In the genomic region with DNA sequence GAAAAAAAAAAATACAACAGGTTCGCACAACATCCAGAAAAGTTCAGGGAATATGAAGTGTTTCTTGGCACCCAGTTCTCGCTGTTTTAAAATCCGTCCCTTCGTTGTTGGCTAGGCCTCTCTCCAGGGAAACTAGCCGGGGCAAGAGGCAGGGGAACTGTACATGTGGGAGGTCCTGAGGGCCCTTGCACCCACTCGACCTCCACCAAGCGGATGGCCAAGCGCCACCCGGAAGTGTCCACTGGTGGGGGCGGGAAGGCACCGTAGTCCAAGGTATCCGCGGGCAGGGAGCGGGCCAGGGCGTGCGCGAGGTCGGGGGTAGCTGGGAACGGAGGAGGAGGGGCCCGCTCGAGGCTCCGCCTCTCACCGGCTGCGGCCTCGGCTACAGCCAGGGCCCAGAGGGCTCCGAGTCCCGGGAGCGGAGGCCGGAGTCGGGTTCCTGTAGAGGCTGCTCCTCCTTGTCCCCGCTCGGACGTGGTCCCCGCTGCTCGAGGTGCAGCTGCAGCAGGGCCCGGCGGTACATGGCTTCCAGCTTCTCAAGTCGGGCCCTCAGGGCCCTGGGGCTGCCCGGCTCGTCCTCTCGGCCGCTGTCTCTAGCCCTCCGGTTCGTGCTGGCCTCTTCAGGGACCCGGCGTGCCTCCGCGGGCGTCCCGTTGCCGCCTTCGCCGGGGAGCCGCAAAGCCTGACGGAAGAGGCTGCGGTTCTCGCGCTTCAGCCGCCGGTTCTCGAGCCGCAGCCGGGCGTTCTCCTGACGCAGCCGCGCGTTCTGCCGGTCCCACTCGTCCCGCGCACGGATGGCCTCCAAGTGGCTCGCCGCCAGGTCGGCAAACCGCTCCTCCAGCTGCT, we compare ENCODE assay signal across 8 cellular contexts. TPM values are rescaled to one million over a fixed set of nuclear protein-coding genes. Genes with fewer than 3 reads are reported as not detected.
DNase-seq lines count a peak whose midpoint lies in the region; ATAC-seq and TF ChIP-seq lines count a peak whose summit lies in the region.

No MANE protein-coding gene starts in this region.

- WGBS in psoas muscle, 3 donors, result 0 to 2% (median 1%) methylated on average over 64 to 77 of the region's 77 CpGs

- H3K9me3 ChIP-seq in psoas muscle, result no peaks in the 10 kb centered on the region

- H3K27me3 Mint-ChIP-seq in brain, result no peaks in the 10 kb centered on the region

- H3K4me3 Mint-ChIP-seq in brain, result peak overlapping the region; percentile 70 to 84 (median 75)

- no peaks in the 10 kb centered on the region for H3K36me3 Mint-ChIP-seq in brain

- H3K27ac ChIP-seq in psoas muscle, result peak overlapping the region; percentile 94

- ATAC-seq in HG02610 (IDR thresholded peaks at IDR 0.05; ENCODE audit: unreplicated experiment) (peak; percentile 73), psoas muscle (peak; percentile 95 to 97 (median 96))

- peak overlapping the region; percentile 33 to 70 (median 64) for H3K27ac Mint-ChIP-seq in brain

- H3K4me3 ChIP-seq in psoas muscle, result peak overlapping the region; percentile 95

- H3K4me1 Mint-ChIP-seq in brain, result peaks cover 4% of the 10 kb centered on the region

- H3K36me3 ChIP-seq in psoas muscle (ENCODE audit: insufficient read depth in 1 of 2, low read depth in 1 of 2), result no peaks in the 10 kb centered on the region

- H3K27me3 ChIP-seq in psoas muscle (ENCODE audit: insufficient read depth in 3 of 3, low read length in 2 of 3), result no peaks in the 10 kb centered on the region

- DNase-seq in ELF-1 (ENCODE audit: low read depth, low spot score), result peak; percentile 94
- DNase-seq in NCI-H524 treated with DMSO at 0.1 percent for 48 hours (lab: John Stamatoyannopoulos, UW), result peak; percentile 28
- DNase-seq in hepatic stellate cell (ENCODE audit: low spot score), result peak; percentile 70
- DNase-seq in psoas muscle, result peak; percentile 90 to 92
- DNase-seq in UCSD-AML1 (lab: John Stamatoyannopoulos, UW; ENCODE audit: unreplicated experiment), result no peak
- no peak for DNase-seq in NCI-H345 treated with DMSO at 0.1 percent for 48 hours (lab: John Stamatoyannopoulos, UW; ENCODE audit: unreplicated experiment)

- H3K4me1 ChIP-seq in psoas muscle, result peaks cover 8% of the 10 kb centered on the region

- TF ChIP-seq CTCF in brain (conservative IDR thresholded peaks at IDR 0.05) (no peak), psoas muscle (IDR thresholded peaks at IDR 0.05) (no peak)

- intact Hi-C loops in psoas muscle (cut with DNase I), result no loop called here

- H3K9me3 Mint-ChIP-seq in brain, result peaks cover 0 to 8% (median 4%) of the 10 kb centered on the region in 5 experiments

RNA-seq across cellular contexts. Expression of a gene that starts 0.7 kb away (rescaled TPM):
- polyA plus RNA-seq in brain (ENCODE audit: insufficient read depth, low read depth, low replicate concordance) (3.9 TPM), psoas muscle (10 to 100 TPM in 1 of 3 donors, 1 to 10 TPM in 2; 7.0 to 12.4 (median 7.1) TPM)
- 1 to 10 TPM; 5.4 to 8.3 (median 5.9) TPM for total RNA-seq in psoas muscle

Comparison
In these comparisons a context has a peak if more than half of its experiments do, and no peak if none do; other contexts are left out.
1. DNase-seq: peak in ELF-1 (single experiment), NCI-H524 treated with DMSO at 0.1 percent for 48 hours (single experiment), hepatic stellate cell (single experiment) and psoas muscle (2 of 2); none in UCSD-AML1 (single experiment) and NCI-H345 treated with DMSO at 0.1 percent for 48 hours (single experiment).